In the genomic region with DNA sequence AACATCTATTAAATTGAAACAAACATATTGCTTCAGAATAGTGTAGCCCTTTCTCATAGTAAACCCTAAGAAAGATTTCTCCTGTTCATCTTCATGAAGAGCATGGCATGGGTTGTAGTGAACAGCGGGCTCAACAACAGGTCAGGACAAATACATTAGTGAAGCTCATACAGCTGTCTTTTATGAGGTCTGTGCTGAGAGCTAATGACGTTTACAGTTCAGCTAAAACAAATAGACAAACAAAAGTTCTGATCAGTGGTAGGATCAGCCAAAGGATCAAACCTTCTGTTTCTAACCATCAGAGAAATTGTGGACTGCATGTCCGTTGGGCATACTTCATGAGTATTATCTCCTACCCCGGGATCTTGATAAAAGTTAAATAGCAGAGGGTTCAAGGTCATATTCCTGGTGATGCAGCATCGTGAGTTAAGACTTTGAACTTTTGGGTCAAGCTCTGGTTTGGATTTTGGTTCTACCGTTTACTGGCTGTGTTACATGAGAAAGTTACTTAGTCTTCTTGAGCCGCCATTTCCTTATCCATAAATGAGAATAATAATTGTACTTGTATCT, we compare ENCODE assay signal across 24 cellular contexts.
"Had no signal": no experiment of that assay in that cellular context is flagged by ENCODE, and none has a peak within 500 bp of the region (broad histone marks: within the 10 kb centered on the region; RNA-seq: fewer than 3 reads in every experiment).

No MANE protein-coding gene starts in this region.

- H3K36me3 ChIP-seq: neutrophil had no signal

- H3K4me3 ChIP-seq: coronary artery, gastrocnemius medialis, mucosa of descending colon, pancreas, spleen, suprapubic skin, vagina had no signal

- H3K4me3 Mint-ChIP-seq: effector memory CD8-positive, alpha-beta T cell; mesothelial cell of epicardium; naive B cell; natural killer cell treated with Interleukin-12 subunit alpha and Interleukin-12 subunit beta and Interleukin-15 and Interleukin-18, amount 100 ng/mL, for 72 hours; neural crest cell; stimulated activated memory B cell treated with anti-CD40 and anti-IgM and Interleukin-4, amounts not matched to agents 10 μg/mL and 1 μg/mL and 100 μg/mL, for 72 hours; stimulated activated naive CD8-positive, alpha-beta T cell treated with anti-CD3 and anti-CD28 coated beads, Interleukin-15, Interleukin-2, amounts not matched to agents 100 ng/mL and 50 ng/mL, for 24 hours had no signal

- H3K27ac Mint-ChIP-seq: effector memory CD8-positive, alpha-beta T cell; mesothelial cell of epicardium; naive B cell; natural killer cell treated with Interleukin-12 subunit alpha and Interleukin-12 subunit beta and Interleukin-15 and Interleukin-18, amount 100 ng/mL, for 72 hours; stimulated activated memory B cell treated with anti-CD40 and anti-IgM and Interleukin-4, amounts not matched to agents 10 μg/mL and 1 μg/mL and 100 μg/mL, for 72 hours; stimulated activated naive CD8-positive, alpha-beta T cell treated with anti-CD3 and anti-CD28 coated beads, Interleukin-15, Interleukin-2, amounts not matched to agents 100 ng/mL and 50 ng/mL, for 24 hours had no signal

- H3K9me3 ChIP-seq: gastrocnemius medialis, mucosa of descending colon, neutrophil, pancreas, spleen, suprapubic skin, vagina had no signal

- H3K27me3 Mint-ChIP-seq: effector memory CD8-positive, alpha-beta T cell; naive B cell; natural killer cell treated with Interleukin-12 subunit alpha and Interleukin-12 subunit beta and Interleukin-15 and Interleukin-18, amount 100 ng/mL, for 72 hours; stimulated activated memory B cell treated with anti-CD40 and anti-IgM and Interleukin-4, amounts not matched to agents 10 μg/mL and 1 μg/mL and 100 μg/mL, for 72 hours; stimulated activated naive CD8-positive, alpha-beta T cell treated with anti-CD3 and anti-CD28 coated beads, Interleukin-15, Interleukin-2, amounts not matched to agents 100 ng/mL and 50 ng/mL, for 24 hours had no signal

- H3K9me3 Mint-ChIP-seq: effector memory CD8-positive, alpha-beta T cell; mesothelial cell of epicardium; naive B cell; natural killer cell treated with Interleukin-12 subunit alpha and Interleukin-12 subunit beta and Interleukin-15 and Interleukin-18, amount 100 ng/mL, for 72 hours; neural crest cell; stimulated activated memory B cell treated with anti-CD40 and anti-IgM and Interleukin-4, amounts not matched to agents 10 μg/mL and 1 μg/mL and 100 μg/mL, for 72 hours; stimulated activated naive CD8-positive, alpha-beta T cell treated with anti-CD3 and anti-CD28 coated beads, Interleukin-15, Interleukin-2, amounts not matched to agents 100 ng/mL and 50 ng/mL, for 24 hours had no signal

- DNase-seq: dermis blood vessel endothelial cell; effector memory CD8-positive, alpha-beta T cell; foreskin fibroblast; gastrocnemius medialis; head of caudate nucleus; mesenchymal stem cell; mucosa of descending colon; naive B cell; pancreas; spleen; stimulated activated CD4-positive, alpha-beta T cell treated with anti-CD3 and anti-CD28 coated beads, Interleukin-4, amount 100 ng/mL, for 4 hours; trophoblast cell had no signal

- ATAC-seq: effector memory CD8-positive, alpha-beta T cell; gastrocnemius medialis; mucosa of descending colon; natural killer cell treated with Interleukin-12 subunit alpha and Interleukin-12 subunit beta and Interleukin-15 and Interleukin-18, amount 100 ng/mL, for 72 hours; pancreas; sciatic nerve; stimulated activated memory B cell treated with anti-CD40 and anti-IgM and Interleukin-4, amounts not matched to agents 10 μg/mL and 1 μg/mL and 100 μg/mL, for 72 hours had no signal

- H3K4me1 ChIP-seq: gastrocnemius medialis, spleen, suprapubic skin, vagina had no signal

- FAIRE-seq: endometrium, keratinocyte, pancreas had no signal

- H3K27me3 ChIP-seq: gastrocnemius medialis, neutrophil, pancreas, spleen, suprapubic skin, vagina had no signal

- H3K27ac ChIP-seq: coronary artery, gastrocnemius medialis, neutrophil, pancreas, spleen, suprapubic skin, vagina had no signal

- H3K4me1 Mint-ChIP-seq: mesothelial cell of epicardium; naive B cell; neural crest cell; stimulated activated memory B cell treated with anti-CD40 and anti-IgM and Interleukin-4, amounts not matched to agents 10 μg/mL and 1 μg/mL and 100 μg/mL, for 72 hours had no signal
